ENCODE assay signal across 9 cellular contexts in the genomic region with DNA sequence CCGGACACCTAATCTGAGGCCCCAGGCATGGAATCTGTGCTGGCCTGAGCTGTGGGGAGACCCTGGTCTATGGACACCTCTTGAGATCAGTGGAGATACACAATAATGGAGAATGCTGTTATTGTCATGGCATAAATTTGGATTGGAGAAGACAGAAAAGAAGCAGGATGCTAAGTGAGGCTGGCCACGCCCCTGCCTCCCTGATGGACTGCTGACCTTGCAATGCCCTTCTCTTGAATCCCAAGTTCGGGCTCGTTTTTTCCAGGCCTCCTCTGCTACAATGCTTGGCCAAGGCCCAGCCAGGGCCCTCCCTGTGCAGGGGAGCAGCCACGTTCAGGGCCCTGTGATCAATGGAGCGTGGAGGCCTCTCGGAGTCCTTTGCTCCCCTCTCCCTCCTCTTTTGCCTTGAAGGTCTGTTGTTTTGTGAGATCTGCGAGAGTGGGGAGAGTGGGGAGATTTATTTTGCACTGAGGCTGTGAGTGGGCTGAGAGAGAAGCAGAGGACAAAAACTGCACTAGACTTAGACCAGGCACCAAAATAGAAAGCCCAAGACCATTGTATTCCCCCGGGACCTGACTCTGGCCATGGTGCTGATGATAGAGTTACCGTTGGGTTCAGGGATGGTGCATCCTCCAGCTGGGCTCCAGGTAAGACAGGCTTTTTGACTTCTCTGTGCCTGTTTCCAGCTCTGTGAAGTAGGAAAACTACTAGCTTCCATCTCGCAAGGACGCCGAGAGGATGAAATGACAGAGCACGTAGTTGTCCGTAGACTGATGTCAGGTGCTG.
"Had no signal": no experiment of that assay in that cellular context is flagged by ENCODE, and none has a peak within 500 bp of the region (broad histone marks: within the 10 kb centered on the region; RNA-seq: fewer than 3 reads in every experiment).

No MANE protein-coding gene starts in this region.

- H3K9me3 ChIP-seq: tibial nerve had no signal

- H3K27me3 ChIP-seq: cardiac muscle cell, tibial nerve had no signal

- H3K4me3 ChIP-seq: cardiac muscle cell, smooth muscle cell, tibial nerve had no signal

- H3K36me3 ChIP-seq: cardiac muscle cell, tibial nerve had no signal

- H3K4me2 ChIP-seq: smooth muscle cell had no signal

- H3K9ac ChIP-seq: parathyroid adenoma had no signal

- H3K27ac ChIP-seq: cardiac muscle cell, foreskin keratinocyte, parathyroid adenoma, tibial nerve had no signal

- ATAC-seq: foreskin keratinocyte had no signal

- H3K79me2 ChIP-seq: parathyroid adenoma had no signal

- H3K4me1 ChIP-seq: foreskin keratinocyte, parathyroid adenoma, tibial nerve had no signal

- H2AFZ ChIP-seq: parathyroid adenoma had no signal

- DNase-seq: activated CD4-positive, alpha-beta T cell treated with anti-CD3 and anti-CD28 coated beads, Interleukin-2, amount 10 ng/mL, durations not matched to agents 24 days and 14 days; activated CD8-positive, alpha-beta memory T cell treated with anti-CD3 and anti-CD28 coated beads for 24 hours; activated naive CD4-positive, alpha-beta T cell treated with anti-CD3 and anti-CD28 coated beads for 36 hours; foreskin keratinocyte; head of caudate nucleus had no signal
